15 cellular contexts compared by ENCODE assay signal in the genomic region with DNA sequence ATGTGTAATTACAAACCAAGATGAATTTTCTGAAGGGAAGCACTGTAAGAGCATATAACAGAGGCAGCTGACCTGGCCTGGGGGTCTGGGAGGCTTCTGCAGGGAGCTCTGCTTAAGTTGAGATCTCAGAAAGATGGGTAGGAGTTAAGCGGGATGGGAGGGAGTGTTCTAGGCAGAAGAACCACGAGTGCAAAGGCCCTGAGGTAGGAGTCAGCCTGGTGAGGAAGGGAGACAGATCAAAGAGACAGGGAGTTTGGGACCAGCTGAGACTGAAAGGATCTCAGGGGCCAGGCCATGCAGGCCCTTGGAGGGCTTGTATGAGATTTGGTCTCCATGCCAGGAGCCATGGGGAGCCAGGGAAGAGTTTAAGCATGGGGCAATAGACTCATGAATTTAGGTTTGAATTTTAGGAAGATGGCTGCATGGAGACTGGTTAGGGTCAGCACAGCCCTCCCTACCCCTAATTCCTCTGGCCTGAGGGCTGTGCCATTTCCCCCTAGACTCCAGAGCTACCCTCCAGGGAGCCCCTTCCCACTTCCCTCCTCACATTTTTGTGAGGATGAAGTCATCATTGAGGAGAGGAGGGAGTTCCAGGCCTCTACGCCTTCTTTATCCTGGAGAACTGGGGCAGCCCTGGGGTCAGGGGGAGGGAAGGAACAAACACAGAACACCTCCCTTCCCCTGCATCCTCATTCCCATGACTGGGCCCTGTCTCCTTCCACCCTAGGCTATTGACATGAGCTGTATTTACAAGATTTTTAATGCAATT. TPM values are rescaled to one million over a fixed set of nuclear protein-coding genes. Genes with fewer than 3 reads are reported as not detected.
DNase-seq lines count a peak whose midpoint lies in the region; TF ChIP-seq lines count a peak whose summit lies in the region.
"Had no signal": no experiment of that assay in that cellular context is flagged by ENCODE, and none has a peak within 500 bp of the region (broad histone marks: within the 10 kb centered on the region; RNA-seq: fewer than 3 reads in every experiment).

No MANE protein-coding gene starts in this region.

- H3K36me3 Mint-ChIP-seq in endothelial cell (ENCODE audit: low read depth, unreplicated experiment) (no peaks in the 10 kb centered on the region), neural progenitor cell (no peaks in the 10 kb centered on the region)
- H3K36me3 Mint-ChIP-seq in activated CD4-positive, alpha-beta memory T cell treated with anti-CD3 and anti-CD28 coated beads for 36 hours, result no peaks in the 10 kb centered on the region
- H3K36me3 Mint-ChIP-seq: CD4-positive, CD25-positive, alpha-beta regulatory T cell had no signal

- H3K9ac ChIP-seq in HUES6 (ENCODE audit: low read length), result peak overlapping the region; percentile 9
- no peak overlapping the region for H3K9ac ChIP-seq in neural progenitor cell

- POLR2A ChIA-PET in activated CD4-positive, alpha-beta memory T cell treated with anti-CD3 and anti-CD28 coated beads for 36 hours (lab: Charles Lee), result no interaction called here

- H3K27me3 Mint-ChIP-seq in endothelial cell (ENCODE audit: unreplicated experiment) (peaks cover 4% of the 10 kb centered on the region), neural progenitor cell (ENCODE audit: insufficient read depth, low read depth) (peaks cover 8% of the 10 kb centered on the region)
- H3K27me3 Mint-ChIP-seq in activated CD4-positive, alpha-beta memory T cell treated with anti-CD3 and anti-CD28 coated beads for 36 hours, result no peaks in the 10 kb centered on the region

- intact Hi-C loops in activated CD4-positive, alpha-beta memory T cell treated with anti-CD3 and anti-CD28 coated beads for 36 hours (cut with micrococcal nuclease), result no loop called here

- TF ChIP-seq CTCF in endothelial cell (IDR thresholded peaks at IDR 0.05; ENCODE audit: unreplicated experiment), result no peak
- TF ChIP-seq CTCF in neural progenitor cell (IDR thresholded peaks at IDR 0.05), result no peak

- H3K9me3 Mint-ChIP-seq in endothelial cell (ENCODE audit: unreplicated experiment) (no peaks in the 10 kb centered on the region), neural progenitor cell (no peaks in the 10 kb centered on the region)
- H3K9me3 Mint-ChIP-seq in activated CD4-positive, alpha-beta memory T cell treated with anti-CD3 and anti-CD28 coated beads for 36 hours, result no peaks in the 10 kb centered on the region
- H3K9me3 Mint-ChIP-seq: CD4-positive, CD25-positive, alpha-beta regulatory T cell; HFFc6 had no signal

- H3K4me2 ChIP-seq in neural progenitor cell, result no peak overlapping the region

- H3K36me3 ChIP-seq in HUES6 (ENCODE audit: control insufficient read depth, insufficient read depth, low read length), result no peaks in the 10 kb centered on the region
- H3K36me3 ChIP-seq in neural progenitor cell, result no peaks in the 10 kb centered on the region

- no peaks in the 10 kb centered on the region for H3K79me2 ChIP-seq in neural progenitor cell (ENCODE audit: low read depth)

- peak overlapping the region; percentile 69 for H3K27ac Mint-ChIP-seq in endothelial cell (ENCODE audit: unreplicated experiment)
- peak overlapping the region; percentile 25 for H3K27ac Mint-ChIP-seq in neural progenitor cell
- no peak overlapping the region for H3K27ac Mint-ChIP-seq in activated CD4-positive, alpha-beta memory T cell treated with anti-CD3 and anti-CD28 coated beads for 36 hours
- H3K27ac Mint-ChIP-seq: HFFc6 had no signal

- H3F3A ChIP-seq in neural progenitor cell (ENCODE audit: low read depth), result peaks cover 24% of the 10 kb centered on the region

- H3K4me1 ChIP-seq in HUES6 (ENCODE audit: control insufficient read depth, insufficient read depth, low read length) (peaks cover 25% of the 10 kb centered on the region; the same call in 1 of the 2 replicates), neural progenitor cell (peaks cover 29% of the 10 kb centered on the region)

- H3K4me1 Mint-ChIP-seq in endothelial cell (ENCODE audit: unreplicated experiment), result peaks cover 72% of the 10 kb centered on the region
- peaks cover 29% of the 10 kb centered on the region for H3K4me1 Mint-ChIP-seq in neural progenitor cell
- H3K4me1 Mint-ChIP-seq in activated CD4-positive, alpha-beta memory T cell treated with anti-CD3 and anti-CD28 coated beads for 36 hours (ENCODE audit: low read depth), result peaks cover 15% of the 10 kb centered on the region

- H3K27me3 ChIP-seq in HUES6 (ENCODE audit: control insufficient read depth, insufficient read depth, low read length) (0 out of 2 replicates have a peak, but pooled peaks cover 13% of the 10 kb centered on the region), neural progenitor cell (peaks cover 14% of the 10 kb centered on the region)

- no peak overlapping the region for H2AFZ ChIP-seq in neural progenitor cell (replicated peaks)

- H3K4me3 Mint-ChIP-seq in endothelial cell (ENCODE audit: unreplicated experiment), result peak overlapping the region; percentile 7
- H3K4me3 Mint-ChIP-seq in neural progenitor cell, result no peak overlapping the region
- no peak overlapping the region for H3K4me3 Mint-ChIP-seq in activated CD4-positive, alpha-beta memory T cell treated with anti-CD3 and anti-CD28 coated beads for 36 hours
- H3K4me3 Mint-ChIP-seq: HFFc6 had no signal

- CTCF ChIA-PET in activated CD4-positive, alpha-beta memory T cell treated with anti-CD3 and anti-CD28 coated beads for 36 hours (lab: Charles Lee), result interaction anchor here (1.5 to 1.9 kb wide), 2 partner anchors 192 to 274 kb away, joined by 5 to 16 read pairs; no protein-coding TSS in a partner anchor

- H3K4me3 ChIP-seq in HUES6 (ENCODE audit: low read depth, low read length) (no peak overlapping the region), neural progenitor cell (no peak overlapping the region)

- peak; percentile 78 for DNase-seq in ELF-1 (ENCODE audit: low read depth, low spot score)
- DNase-seq in endothelial cell (ENCODE audit: low spot score), result no peak
- DNase-seq in neural progenitor cell (ENCODE audit: low spot score), result peak; percentile 13
- no peak for DNase-seq in kidney tubule cell (ENCODE audit: low spot score)
- no peak for DNase-seq in NCI-H2227 treated with DMSO at 0.1 percent for 48 hours (lab: John Stamatoyannopoulos, UW)
- no peak for DNase-seq in activated CD4-positive, alpha-beta memory T cell treated with anti-CD3 and anti-CD28 coated beads for 36 hours
- DNase-seq: CD4-positive, CD25-positive, alpha-beta regulatory T cell; DMS79; HFFc6; KBM-7; NCI-H1105; NCI-H187; NCI-H82; Right ventricle myocardium superior had no signal

- H3K27ac ChIP-seq in HUES6 (ENCODE audit: low read depth, low read length), result no peak overlapping the region; the same call in 1 of the 2 replicates
- H3K27ac ChIP-seq in neural progenitor cell, result no peak overlapping the region

- no peaks in the 10 kb centered on the region for H4K20me1 ChIP-seq in neural progenitor cell (ENCODE audit: low read depth)

- H3K9me3 ChIP-seq in HUES6 (ENCODE audit: control insufficient read depth, insufficient read depth, low read depth, low read length), result no peaks in the 10 kb centered on the region
- H3K9me3 ChIP-seq in neural progenitor cell (ENCODE audit: low read depth), result no peaks in the 10 kb centered on the region

RNA-seq across cellular contexts. Expression of a gene that starts 4.8 kb away (rescaled TPM):
- total RNA-seq in endothelial cell (ENCODE audit: unreplicated experiment), result 239 TPM
- total RNA-seq in neural progenitor cell (ENCODE audit: low replicate concordance), result 7.6 and 17.0 TPM in 2 replicates
- 1 to 10 TPM; 5.1 to 5.2 TPM for total RNA-seq in activated CD4-positive, alpha-beta memory T cell treated with anti-CD3 and anti-CD28 coated beads for 36 hours

RNA-seq across cellular contexts. Expression of a gene that starts 35.6 kb away (rescaled TPM):
- total RNA-seq in endothelial cell (ENCODE audit: unreplicated experiment), result 63.3 TPM
- total RNA-seq in neural progenitor cell (ENCODE audit: low replicate concordance), result 8.7 and 17.6 TPM in 2 replicates
- total RNA-seq in activated CD4-positive, alpha-beta memory T cell treated with anti-CD3 and anti-CD28 coated beads for 36 hours, result 10 to 100 TPM; 40.1 to 46.0 TPM

RNA-seq across cellular contexts. Expression of a gene that starts 50.0 kb away (rescaled TPM):
- total RNA-seq in endothelial cell (ENCODE audit: unreplicated experiment) (17.4 TPM), neural progenitor cell (ENCODE audit: low replicate concordance) (0.30 and 3.9 TPM in 2 replicates)
- total RNA-seq in activated CD4-positive, alpha-beta memory T cell treated with anti-CD3 and anti-CD28 coated beads for 36 hours, result 10 to 100 TPM; 17.8 to 17.9 TPM

RNA-seq across cellular contexts. Expression of a gene that starts 50.2 kb away (rescaled TPM):
- total RNA-seq in endothelial cell (ENCODE audit: unreplicated experiment) (84.9 TPM), neural progenitor cell (ENCODE audit: low replicate concordance) (57.3 and 83.2 TPM in 2 replicates)
- total RNA-seq in activated CD4-positive, alpha-beta memory T cell treated with anti-CD3 and anti-CD28 coated beads for 36 hours, result 10 to 100 TPM; 65.2 to 71.5 TPM

Comparison
In these comparisons a context has a peak if more than half of its experiments do, and no peak if none do; other contexts are left out.
1. DNase-seq: peak in ELF-1 (single experiment) and neural progenitor cell (single experiment); none in endothelial cell (single experiment), kidney tubule cell (single experiment), NCI-H2227 treated with DMSO at 0.1 percent for 48 hours (single experiment) and activated CD4-positive, alpha-beta memory T cell treated with anti-CD3 and anti-CD28 coated beads for 36 hours (single experiment).
2. RNA of a gene that starts 4.8 kb away (total RNA-seq): 239 TPM in endothelial cell (single experiment); 7.6 to 17.0 TPM in neural progenitor cell and 5.1 to 5.2 TPM in activated CD4-positive, alpha-beta memory T cell treated with anti-CD3 and anti-CD28 coated beads for 36 hours; every median in the first group is over 10 times any median in the second.